18 cellular contexts compared by ENCODE assay signal in the genomic region with DNA sequence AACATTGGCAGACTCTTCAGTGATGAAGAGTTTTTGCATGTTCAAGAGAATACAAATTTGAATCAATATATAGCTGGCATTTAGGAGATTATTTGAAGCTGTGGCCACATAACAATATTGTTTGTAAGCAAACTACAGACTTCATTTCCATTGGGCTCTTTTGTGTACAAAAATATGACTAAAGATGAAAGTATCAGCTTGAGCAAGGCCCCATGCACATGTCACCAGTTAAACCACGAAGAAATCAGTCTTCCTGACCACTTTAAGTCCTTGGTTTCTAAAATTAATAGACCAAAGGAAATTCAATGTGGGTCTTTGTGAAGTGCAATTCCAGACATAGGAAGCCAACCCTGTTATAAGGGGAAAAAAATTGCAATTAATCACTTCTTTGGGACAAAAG.
DNase-seq lines count a peak whose midpoint lies in the region; ATAC-seq, FAIRE-seq and TF ChIP-seq lines count a peak whose summit lies in the region.
"Had no signal": no experiment of that assay in that cellular context is flagged by ENCODE, and none has a peak within 500 bp of the region (broad histone marks: within the 10 kb centered on the region; RNA-seq: fewer than 3 reads in every experiment).

No MANE protein-coding gene starts in this region.

- in situ Hi-C loops in gastrocnemius medialis (cut with MboI; ENCODE audit: low sequenced_read_pairs in 4 of 4) = no loop called here

- H3K4me1 ChIP-seq in kidney (ENCODE audit: control insufficient read depth in 1 of 2, insufficient read depth in 1 of 2, low read depth in 1 of 2, low read length in 2 of 2) (no peaks in the 10 kb centered on the region), gastrocnemius medialis (no peaks in the 10 kb centered on the region)

- peak; percentile 79 for ATAC-seq in GM18867 (IDR thresholded peaks at IDR 0.05; ENCODE audit: unreplicated experiment)
- ATAC-seq in GM21786 (IDR thresholded peaks at IDR 0.05; ENCODE audit: unreplicated experiment) = peak; percentile 64
- ATAC-seq in HG03565 (IDR thresholded peaks at IDR 0.05; ENCODE audit: unreplicated experiment) = peak; percentile 53
- ATAC-seq in gastrocnemius medialis = no peak
- ATAC-seq: HCT116, T-helper 17 cell had no signal

- DNase-seq in foreskin melanocyte = peak; percentile 6
- DNase-seq in DMS53 (lab: John Stamatoyannopoulos, UW) = no peak
- DNase-seq in T1000 (lab: John Stamatoyannopoulos, UW) = no peak
- no peak for DNase-seq in kidney
- no peak for DNase-seq in gastrocnemius medialis
- DNase-seq: GM23248, Kasumi-1, NCI-H1930, NCI-H2171 treated with DMSO at 0.1 percent for 48 hours, NCI-H82, SHP77, T-helper 17 cell had no signal

- FAIRE-seq in kidney (lab: Jason Lieb, UNC) = no peak
- FAIRE-seq: RCC 7860 had no signal

- TF ChIP-seq POLR2A in gastrocnemius medialis (IDR thresholded peaks at IDR 0.05) = no peak

- H3K4me3 ChIP-seq in kidney (ENCODE audit: low read length in 2 of 2) (no peak overlapping the region), gastrocnemius medialis (no peak overlapping the region)
- H3K4me3 ChIP-seq: GM23248 had no signal

- H3K36me3 ChIP-seq in kidney (ENCODE audit: control insufficient read depth in 1 of 2, insufficient read depth in 2 of 2, low read length in 2 of 2) (no peaks in the 10 kb centered on the region), gastrocnemius medialis (no peaks in the 10 kb centered on the region)

- no peaks in the 10 kb centered on the region for H3K27me3 ChIP-seq in gastrocnemius medialis

- intact Hi-C loops in kidney (cut with DNase I) (no loop called here), gastrocnemius medialis (cut with DNase I; ENCODE audit: low total_unique reads) (no loop called here)

- no peak overlapping the region for H3K9ac ChIP-seq in kidney (ENCODE audit: low read length in 2 of 2)
- H3K9ac ChIP-seq: GM23248 had no signal

- H3K27ac ChIP-seq in kidney (ENCODE audit: low read depth in 2 of 2, low read length in 2 of 2) (no peak overlapping the region), gastrocnemius medialis (no peak overlapping the region)
- H3K27ac ChIP-seq: C4-2B, GM23248 had no signal

- TF ChIP-seq CTCF in kidney (IDR thresholded peaks at IDR 0.05; ENCODE audit: borderline replicate concordance, extremely low read depth, insufficient read depth) (no peak), gastrocnemius medialis (IDR thresholded peaks at IDR 0.05 in 4 of 5, conservative IDR thresholded peaks at IDR 0.05 in 1 of 5) (no peak)

- H3K9me3 ChIP-seq in kidney (ENCODE audit: control insufficient read depth in 1 of 2, low read length in 2 of 2) (no peaks in the 10 kb centered on the region), gastrocnemius medialis (no peaks in the 10 kb centered on the region)

Comparison
In these comparisons a context has a peak if more than half of its experiments do, and no peak if none do; other contexts are left out.
1. ATAC-seq: peak in GM18867 (single experiment), GM21786 (single experiment) and HG03565 (single experiment); none in gastrocnemius medialis (0 of 2).